8 cellular contexts compared by ENCODE assay signal in the genomic region with DNA sequence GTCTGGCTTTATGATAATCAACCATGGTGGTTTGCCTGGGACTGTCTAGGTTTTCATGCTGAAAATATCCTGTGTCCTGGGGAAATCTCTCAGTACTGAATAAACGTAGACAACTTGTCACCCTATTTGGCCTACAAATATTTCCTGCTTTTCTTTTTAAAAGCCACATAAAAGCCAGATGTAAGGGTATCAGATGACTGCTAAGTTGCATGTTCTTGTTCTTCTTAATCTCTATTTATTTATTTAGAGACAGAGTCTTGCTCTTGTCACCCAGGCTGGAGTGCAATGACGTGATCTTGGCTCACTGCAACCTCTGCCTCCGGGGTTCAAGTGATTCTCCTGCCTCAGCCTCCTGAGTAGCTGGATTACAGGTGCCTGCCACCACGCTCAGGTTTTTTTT.
A peak's percentile ranks its signal among the peaks of the same experiment; 100 is the strongest.
DNase-seq lines count a peak whose midpoint lies in the region; ATAC-seq and TF ChIP-seq lines count a peak whose summit lies in the region.
"Not testable (repeated sequence)": the region's sequence is repeated elsewhere in the genome, so short reads cannot be mapped to it uniquely, and the experiment has no call there.

No MANE protein-coding gene starts in this region.

- TF ChIP-seq CTCF in DND-41 (IDR thresholded peaks at IDR 0.05; ENCODE audit: borderline replicate concordance, extremely low read depth, low read length, poor library complexity, severe bottlenecking) = not testable (repeated sequence)

- not testable (repeated sequence) for H3K36me3 Mint-ChIP-seq in CD8-positive, alpha-beta memory T cell; T-helper 17 cell (ENCODE audit: low read depth); effector memory CD8-positive, alpha-beta T cell (ENCODE audit: insufficient read depth); stimulated activated effector memory CD8-positive, alpha-beta T cell treated with anti-CD3 and anti-CD28 coated beads, Interleukin-12 subunit alpha, Interleukin-12 subunit beta, amount 100 ng/mL, for 72 hours

- CTCF ChIA-PET in CD8-positive, alpha-beta memory T cell (lab: Charles Lee) = interaction anchor here (0.6 kb wide), 1 partner anchor 101 kb away, joined by 3 read pairs; no protein-coding TSS in a partner anchor

- POLR2A ChIA-PET in CD8-positive, alpha-beta memory T cell (lab: Charles Lee) = not testable (repeated sequence)

- not testable (repeated sequence) for H4K20me1 ChIP-seq in DND-41 (ENCODE audit: insufficient read depth, low read length)

- not testable (repeated sequence) for H3K4me3 ChIP-seq in CD8-positive, alpha-beta memory T cell (ENCODE audit: low read length); DND-41 (ENCODE audit: low read depth in 1 of 2, low read length in 2 of 2); Jurkat, Clone E6-1 (ENCODE audit: low read length)

- ATAC-seq in DND-41 (ENCODE audit: insufficient read depth, low read depth) = peak; percentile 73
- ATAC-seq in T-helper 17 cell = peak; percentile 91
- peak; percentile 66 for ATAC-seq in effector memory CD8-positive, alpha-beta T cell (replicated peaks)
- ATAC-seq in stimulated activated effector memory CD8-positive, alpha-beta T cell treated with anti-CD3 and anti-CD28 coated beads, Interleukin-12 subunit alpha, Interleukin-12 subunit beta, amount 100 ng/mL, for 72 hours = not testable (repeated sequence)

- H3K9ac ChIP-seq in DND-41 (ENCODE audit: low read depth, low read length) = not testable (repeated sequence)

- peaks cover 50 to 60% (median 56%) of the 10 kb centered on the region in 3 donors for H3K4me1 Mint-ChIP-seq in CD8-positive, alpha-beta memory T cell
- H3K4me1 Mint-ChIP-seq in T-helper 17 cell = peaks cover 33% of the 10 kb centered on the region
- peaks cover 31 to 42% of the 10 kb centered on the region in 2 donors for H3K4me1 Mint-ChIP-seq in effector memory CD8-positive, alpha-beta T cell (ENCODE audit: low read depth in 2 of 2)
- peaks cover 47% of the 10 kb centered on the region for H3K4me1 Mint-ChIP-seq in stimulated activated effector memory CD8-positive, alpha-beta T cell treated with anti-CD3 and anti-CD28 coated beads, Interleukin-12 subunit alpha, Interleukin-12 subunit beta, amount 100 ng/mL, for 72 hours

- peak overlapping the region in 5 of 7 donors; percentile 22 to 58 (median 34) for H3K4me3 Mint-ChIP-seq in CD8-positive, alpha-beta memory T cell
- not testable (repeated sequence) for H3K4me3 Mint-ChIP-seq in T-helper 17 cell; stimulated activated effector memory CD8-positive, alpha-beta T cell treated with anti-CD3 and anti-CD28 coated beads, Interleukin-12 subunit alpha, Interleukin-12 subunit beta, amount 100 ng/mL, for 72 hours
- peak overlapping the region; percentile 8 to 54 for H3K4me3 Mint-ChIP-seq in effector memory CD8-positive, alpha-beta T cell

- peak overlapping the region; percentile 74 to 95 (median 85) for H3K27ac Mint-ChIP-seq in CD8-positive, alpha-beta memory T cell
- H3K27ac Mint-ChIP-seq in T-helper 17 cell = peak overlapping the region; percentile 92
- peak overlapping the region; percentile 90 to 98 for H3K27ac Mint-ChIP-seq in effector memory CD8-positive, alpha-beta T cell
- H3K27ac Mint-ChIP-seq in stimulated activated effector memory CD8-positive, alpha-beta T cell treated with anti-CD3 and anti-CD28 coated beads, Interleukin-12 subunit alpha, Interleukin-12 subunit beta, amount 100 ng/mL, for 72 hours = peak overlapping the region; percentile 36

- DNase-seq in CD8-positive, alpha-beta memory T cell = peak in 2 of 5 donors; percentile 6 to 41
- DNase-seq in DND-41; T-helper 17 cell; stimulated activated effector memory CD8-positive, alpha-beta T cell treated with anti-CD3 and anti-CD28 coated beads, Interleukin-12 subunit alpha, Interleukin-12 subunit beta, amount 100 ng/mL, for 72 hours (ENCODE audit: low spot score in 2 of 2): not testable (repeated sequence)
- peak; percentile 27 for DNase-seq in Jurkat, Clone E6-1 (ENCODE audit: low read depth, low spot score)
- DNase-seq in NCI-H2029 treated with DMSO at 0.1 percent for 48 hours (lab: John Stamatoyannopoulos, UW) (peak; percentile 89), NCI-H2171 treated with DMSO at 0.1 percent for 48 hours (lab: John Stamatoyannopoulos, UW) (peak; percentile 28)
- DNase-seq in effector memory CD8-positive, alpha-beta T cell = peak in 1 of 3 experiments; percentile 12

- not testable (repeated sequence) for H2AFZ ChIP-seq in DND-41 (ENCODE audit: low read depth, low read length)

- not testable (repeated sequence) for H3K27me3 ChIP-seq in CD8-positive, alpha-beta memory T cell (ENCODE audit: insufficient read depth, low read length, poor library complexity, severe bottlenecking); DND-41 (ENCODE audit: insufficient read depth, low read length, poor library complexity)

- H3K27ac ChIP-seq in CD8-positive, alpha-beta memory T cell (ENCODE audit: low read depth, low read length); DND-41 (ENCODE audit: low read length): not testable (repeated sequence)

- not testable (repeated sequence) for H3K27me3 Mint-ChIP-seq in CD8-positive, alpha-beta memory T cell; T-helper 17 cell; effector memory CD8-positive, alpha-beta T cell

- not testable (repeated sequence) for H3K36me3 ChIP-seq in CD8-positive, alpha-beta memory T cell (ENCODE audit: insufficient read depth, low read length); DND-41 (ENCODE audit: insufficient read depth, low read length)

- not testable (repeated sequence) for H3K4me2 ChIP-seq in DND-41 (ENCODE audit: insufficient read depth, low read length)

- H3K9me3 ChIP-seq in CD8-positive, alpha-beta memory T cell (ENCODE audit: low read length); DND-41 (ENCODE audit: insufficient read depth, low read length, severe bottlenecking); T-helper 17 cell (ENCODE audit: control insufficient read depth, low read length, poor library complexity, severe bottlenecking): not testable (repeated sequence)

- not testable (repeated sequence) for H3K79me2 ChIP-seq in DND-41 (ENCODE audit: insufficient read depth, low read length)

- H3K4me1 ChIP-seq in CD8-positive, alpha-beta memory T cell (ENCODE audit: insufficient read depth, low read length) = peaks cover 31% of the 10 kb centered on the region
- peaks cover 24% of the 10 kb centered on the region for H3K4me1 ChIP-seq in DND-41 (ENCODE audit: insufficient read depth, low read length)

- not testable (repeated sequence) for H3K9me3 Mint-ChIP-seq in CD8-positive, alpha-beta memory T cell; effector memory CD8-positive, alpha-beta T cell; stimulated activated effector memory CD8-positive, alpha-beta T cell treated with anti-CD3 and anti-CD28 coated beads, Interleukin-12 subunit alpha, Interleukin-12 subunit beta, amount 100 ng/mL, for 72 hours

Comparison
In these comparisons a context has a peak if more than half of its experiments do, and no peak if none do; other contexts are left out.
1. H3K27ac Mint-ChIP-seq: peak in every context shown above with its lines; median percentile 94 in effector memory CD8-positive, alpha-beta T cell; 92 in T-helper 17 cell; 85 in CD8-positive, alpha-beta memory T cell; 36 in stimulated activated effector memory CD8-positive, alpha-beta T cell treated with anti-CD3 and anti-CD28 coated beads, Interleukin-12 subunit alpha, Interleukin-12 subunit beta, amount 100 ng/mL, for 72 hours.